In the genomic region with DNA sequence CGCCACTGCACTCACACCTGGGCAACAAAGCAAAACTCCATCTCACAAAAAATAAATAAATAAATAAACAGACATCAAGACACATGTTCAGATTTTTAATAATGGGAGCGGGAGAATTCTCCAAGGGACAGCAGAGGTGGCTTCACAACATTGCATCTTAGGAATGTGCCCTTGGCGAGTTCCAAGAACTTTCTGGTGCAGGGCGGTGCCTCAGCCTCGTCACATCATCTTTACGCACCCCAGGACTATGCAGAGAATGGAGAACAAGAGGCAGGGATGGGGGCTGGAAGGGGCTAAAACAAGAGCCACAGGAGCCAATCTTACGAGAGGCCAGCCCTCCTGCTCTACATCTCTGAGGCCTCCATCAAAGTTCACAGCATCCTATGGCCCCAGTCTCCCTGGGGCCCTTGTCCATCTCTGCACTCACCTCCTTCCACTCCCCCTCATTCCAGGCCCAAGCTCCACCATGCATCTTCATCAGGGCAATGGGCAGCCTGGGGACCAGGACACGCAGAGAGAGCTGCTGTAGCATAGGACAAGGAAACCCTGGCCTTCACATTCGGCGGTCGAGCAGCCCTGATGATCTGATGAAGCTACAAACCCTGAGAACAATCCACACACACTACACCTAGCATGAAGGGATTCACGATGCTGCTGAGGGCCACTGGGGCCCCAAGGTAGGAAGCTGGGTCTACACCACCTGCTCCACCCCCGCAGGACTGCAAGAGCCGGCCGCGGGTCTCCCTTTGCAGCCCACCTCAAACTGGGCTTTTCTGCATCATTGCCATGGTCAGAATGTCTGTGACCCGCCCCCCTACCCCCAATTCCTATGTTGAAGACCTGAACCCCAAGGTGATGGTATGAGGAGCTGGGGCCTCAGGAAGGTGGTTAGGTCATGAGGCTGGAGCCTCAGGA, we compare ENCODE assay signal across 23 cellular contexts.
"Had no signal": no experiment of that assay in that cellular context is flagged by ENCODE, and none has a peak within 500 bp of the region (broad histone marks: within the 10 kb centered on the region; RNA-seq: fewer than 3 reads in every experiment).

No MANE protein-coding gene starts in this region.

- H3K27ac Mint-ChIP-seq: effector memory CD8-positive, alpha-beta T cell; natural killer cell; stimulated activated naive CD8-positive, alpha-beta T cell treated with anti-CD3 and anti-CD28 coated beads, Interleukin-15, Interleukin-2, amounts not matched to agents 100 ng/mL and 50 ng/mL, for 24 hours had no signal

- H3K36me3 ChIP-seq: esophagus muscularis mucosa, pancreas, prostate gland, right lobe of liver, tibial artery, vagina had no signal

- FAIRE-seq: colon, pancreas had no signal

- H3K4me3 ChIP-seq: esophagus muscularis mucosa, lung, mucosa of descending colon, pancreas, prostate gland, right lobe of liver, tibial artery, upper lobe of right lung, vagina had no signal

- H3K9me3 ChIP-seq: esophagus muscularis mucosa, mucosa of descending colon, pancreas, prostate gland, right lobe of liver, tibial artery, upper lobe of right lung, vagina had no signal

- DNase-seq: effector memory CD8-positive, alpha-beta T cell; left colon; left ventricle myocardium superior; natural killer cell; nucleus accumbens; pancreas; stimulated activated CD4-positive, alpha-beta T cell treated with anti-CD3 and anti-CD28 coated beads, Interleukin-15, amount 100 ng/mL, for 24 hours; stimulated activated CD4-positive, alpha-beta T cell treated with anti-CD3 and anti-CD28 coated beads, Interleukin-1b, Interleukin-23, amount 100 ng/mL, for 48 hours; stimulated activated CD4-positive, alpha-beta T cell treated with anti-CD3 and anti-CD28 coated beads, Interleukin-4, amount 100 ng/mL, for 24 hours; tibial artery; upper lobe of right lung had no signal

- H3K27me3 ChIP-seq: esophagus muscularis mucosa, pancreas, right lobe of liver, tibial artery, upper lobe of right lung, vagina had no signal

- ATAC-seq: effector memory CD8-positive, alpha-beta T cell; left colon; left ventricle myocardium superior; mucosa of descending colon; natural killer cell; pancreas; right lobe of liver; stimulated activated memory B cell treated with anti-CD40 and anti-IgM and Interleukin-4, amounts not matched to agents 10 μg/mL and 1 μg/mL and 100 μg/mL, for 72 hours; upper lobe of right lung had no signal

- H3K4me1 Mint-ChIP-seq: natural killer cell had no signal

- H3K27me3 Mint-ChIP-seq: dendritic cell treated with granulocyte-macrophage colony-stimulating factor and Interleukin-4, amounts not matched to agents 40 ng/mL and 50 ng/mL, for 4 days; effector memory CD8-positive, alpha-beta T cell; stimulated activated memory B cell treated with anti-CD40 and anti-IgM and Interleukin-4, amounts not matched to agents 10 μg/mL and 1 μg/mL and 100 μg/mL, for 72 hours; stimulated activated naive CD8-positive, alpha-beta T cell treated with anti-CD3 and anti-CD28 coated beads, Interleukin-15, Interleukin-2, amounts not matched to agents 100 ng/mL and 50 ng/mL, for 24 hours had no signal

- H3K4me3 Mint-ChIP-seq: dendritic cell treated with granulocyte-macrophage colony-stimulating factor and Interleukin-4, amounts not matched to agents 40 ng/mL and 50 ng/mL, for 4 days; effector memory CD8-positive, alpha-beta T cell; natural killer cell; neural crest cell; stimulated activated memory B cell treated with anti-CD40 and anti-IgM and Interleukin-4, amounts not matched to agents 10 μg/mL and 1 μg/mL and 100 μg/mL, for 72 hours; stimulated activated naive CD8-positive, alpha-beta T cell treated with anti-CD3 and anti-CD28 coated beads, Interleukin-15, Interleukin-2, amounts not matched to agents 100 ng/mL and 50 ng/mL, for 24 hours had no signal

- H3K4me1 ChIP-seq: prostate gland had no signal

- H3K9me3 Mint-ChIP-seq: dendritic cell treated with granulocyte-macrophage colony-stimulating factor and Interleukin-4, amounts not matched to agents 40 ng/mL and 50 ng/mL, for 4 days; natural killer cell; neural crest cell; stimulated activated memory B cell treated with anti-CD40 and anti-IgM and Interleukin-4, amounts not matched to agents 10 μg/mL and 1 μg/mL and 100 μg/mL, for 72 hours; stimulated activated naive CD8-positive, alpha-beta T cell treated with anti-CD3 and anti-CD28 coated beads, Interleukin-15, Interleukin-2, amounts not matched to agents 100 ng/mL and 50 ng/mL, for 24 hours had no signal

- H3K27ac ChIP-seq: epithelial cell of prostate, esophagus muscularis mucosa, pancreas, prostate gland, right lobe of liver, upper lobe of right lung had no signal

- H3K36me3 Mint-ChIP-seq: natural killer cell had no signal
